8 cellular contexts compared by ENCODE assay signal in the genomic region with DNA sequence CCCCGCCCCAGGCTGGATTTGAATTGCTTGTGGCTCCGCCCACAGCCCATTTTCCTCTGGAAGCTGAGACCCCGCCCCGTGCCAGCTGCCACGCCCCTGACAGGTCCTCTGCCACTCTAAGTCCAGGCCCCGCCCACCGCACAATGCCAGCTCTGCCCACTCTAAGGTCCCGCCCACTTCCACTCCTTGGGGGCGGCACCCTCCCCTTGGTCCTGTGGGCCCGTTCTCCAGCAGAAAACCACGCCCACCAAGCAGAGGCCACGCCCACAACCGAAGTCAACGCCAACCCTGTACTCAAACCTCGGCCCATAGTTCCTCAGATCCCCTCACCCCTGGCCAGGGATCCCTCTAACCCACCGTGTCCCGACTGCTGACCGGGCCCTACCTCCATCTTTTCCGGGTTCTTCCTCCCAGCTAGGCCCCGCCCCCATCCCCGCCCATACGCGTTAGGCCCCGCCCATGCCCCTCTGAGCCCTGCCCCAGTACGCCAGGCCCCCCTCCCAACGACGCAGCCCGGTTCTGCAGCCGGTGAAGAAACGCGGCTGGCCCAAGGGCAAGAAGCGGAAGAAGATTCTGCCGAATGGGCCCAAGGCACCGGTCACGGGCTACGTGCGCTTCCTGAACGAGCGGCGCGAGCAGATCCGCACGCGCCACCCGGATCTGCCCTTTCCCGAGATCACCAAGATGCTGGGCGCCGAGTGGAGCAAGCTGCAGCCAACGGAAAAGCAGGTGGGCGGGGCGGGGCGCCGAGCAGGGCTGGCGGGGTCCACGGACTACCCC. TPM values are rescaled to one million over a fixed set of nuclear protein-coding genes. Genes with fewer than 3 reads are reported as not detected.
A peak's percentile ranks its signal among the peaks of the same experiment; 100 is the strongest.
DNase-seq lines count a peak whose midpoint lies in the region; ATAC-seq and TF ChIP-seq lines count a peak whose summit lies in the region.

No MANE protein-coding gene starts in this region.

- peak overlapping the region; percentile 91 for H3K4me2 ChIP-seq in GM23338

- H3K36me3 Mint-ChIP-seq in GM23338 (ENCODE audit: low read depth), result peaks cover 12% of the 10 kb centered on the region

- CTCF ChIA-PET in AG04449 (lab: Yijun Ruan, JAX), result interaction anchor here (0.6 to 2.5 kb wide), 2 partner anchors 29 to 496 kb away, joined by 3 to 12 read pairs; no protein-coding TSS in a partner anchor

- H2AFZ ChIP-seq in GM23338, result no peak overlapping the region

- TF ChIP-seq CTCF in AG04449 (IDR thresholded peaks at IDR 0.05; ENCODE audit: insufficient read depth, low read length, missing control alignments), result no peak
- TF ChIP-seq CTCF in GM23338 (conservative IDR thresholded peaks at IDR 0.05; ENCODE audit: low read depth in 2 of 2), result no peak
- no peak for TF ChIP-seq CTCF in kidney epithelial cell (IDR thresholded peaks at IDR 0.05; ENCODE audit: insufficient read depth, low read length, poor library complexity, severe bottlenecking)

- POLR2A ChIA-PET in AG04449 (lab: Yijun Ruan, JAX), result no interaction called here

- DNase-seq in AG04449 (ENCODE audit: low read depth, low spot score), result peak; percentile 51
- DNase-seq in GM23338 (ENCODE audit: low spot score), result peak; percentile 100
- DNase-seq in NCI-H345 (lab: John Stamatoyannopoulos, UW), result peak; percentile 95
- peak; percentile 69 to 89 for DNase-seq in activated CD4-positive, alpha-beta T cell treated with anti-CD3 and anti-CD28 coated beads for 24 hours (ENCODE audit: low read depth in 2 of 2)
- DNase-seq in cerebellar cortex (ENCODE audit: low spot score), result peak; percentile 89
- peak; percentile 80 for DNase-seq in kidney epithelial cell (ENCODE audit: low read depth)
- peak; percentile 89 to 97 (median 91) for DNase-seq in stimulated activated CD4-positive, alpha-beta T cell treated with anti-CD3 and anti-CD28 coated beads, Interleukin-12 subunit alpha, Interleukin-12 subunit beta, amount 100 ng/mL, for 48 hours (ENCODE audit: low read depth in 2 of 3, low spot score in 1 of 3)

- H3F3A ChIP-seq in GM23338 (replicated peaks; ENCODE audit: low read depth), result peaks cover 11% of the 10 kb centered on the region

- H3K4me3 Mint-ChIP-seq in GM23338, result peak overlapping the region; percentile 77

- peak; percentile 5 for ATAC-seq in GM23338
- no peak for ATAC-seq in HG03342 (IDR thresholded peaks at IDR 0.05; ENCODE audit: unreplicated experiment)

- H3K27ac ChIP-seq in GM23338 (ENCODE audit: low read depth), result no peak overlapping the region; the same call in 1 of the 2 replicates

- peaks cover 19% of the 10 kb centered on the region for H3K4me1 ChIP-seq in GM23338 (ENCODE audit: insufficient read depth)

- H3K27me3 Mint-ChIP-seq in GM23338 (ENCODE audit: insufficient read depth, low read depth, poor library complexity), result peaks cover 33% of the 10 kb centered on the region

- H3K9me3 Mint-ChIP-seq in GM23338, result no peaks in the 10 kb centered on the region

- H3K4me3 ChIP-seq in AG04449 (ENCODE audit: low read depth, low read length), result peak overlapping the region; percentile 82
- peak overlapping the region; percentile 92 for H3K4me3 ChIP-seq in GM23338
- peak overlapping the region; percentile 77 for H3K4me3 ChIP-seq in kidney epithelial cell (ENCODE audit: low read depth, low read length)

- H3K27ac Mint-ChIP-seq in GM23338, result peak overlapping the region; percentile 88

- no peaks in the 10 kb centered on the region for H3K9me2 ChIP-seq in GM23338 (ENCODE audit: insufficient read depth)

- no peaks in the 10 kb centered on the region for H3K79me2 ChIP-seq in GM23338 (replicated peaks; ENCODE audit: insufficient read depth)

- H4K20me1 ChIP-seq in GM23338 (replicated peaks; ENCODE audit: insufficient read depth), result peaks cover 6% of the 10 kb centered on the region

- H3K27me3 ChIP-seq in GM23338 (ENCODE audit: insufficient read depth), result no peaks in the 10 kb centered on the region
- H3K27me3 ChIP-seq in kidney epithelial cell (ENCODE audit: control insufficient read depth, insufficient read depth, low read length), result no peaks in the 10 kb centered on the region

- H3K4me1 Mint-ChIP-seq in GM23338, result peaks cover 16% of the 10 kb centered on the region

- no peaks in the 10 kb centered on the region for H3K36me3 ChIP-seq in GM23338 (ENCODE audit: insufficient read depth)
- no peaks in the 10 kb centered on the region for H3K36me3 ChIP-seq in kidney epithelial cell (ENCODE audit: control insufficient read depth, insufficient read depth, low read length)

TF ChIP-seq in GM23338, 12 proteins besides CTCF, POLR2A, EP300 and RAD21:
- TF ChIP-seq, protein P1, sequence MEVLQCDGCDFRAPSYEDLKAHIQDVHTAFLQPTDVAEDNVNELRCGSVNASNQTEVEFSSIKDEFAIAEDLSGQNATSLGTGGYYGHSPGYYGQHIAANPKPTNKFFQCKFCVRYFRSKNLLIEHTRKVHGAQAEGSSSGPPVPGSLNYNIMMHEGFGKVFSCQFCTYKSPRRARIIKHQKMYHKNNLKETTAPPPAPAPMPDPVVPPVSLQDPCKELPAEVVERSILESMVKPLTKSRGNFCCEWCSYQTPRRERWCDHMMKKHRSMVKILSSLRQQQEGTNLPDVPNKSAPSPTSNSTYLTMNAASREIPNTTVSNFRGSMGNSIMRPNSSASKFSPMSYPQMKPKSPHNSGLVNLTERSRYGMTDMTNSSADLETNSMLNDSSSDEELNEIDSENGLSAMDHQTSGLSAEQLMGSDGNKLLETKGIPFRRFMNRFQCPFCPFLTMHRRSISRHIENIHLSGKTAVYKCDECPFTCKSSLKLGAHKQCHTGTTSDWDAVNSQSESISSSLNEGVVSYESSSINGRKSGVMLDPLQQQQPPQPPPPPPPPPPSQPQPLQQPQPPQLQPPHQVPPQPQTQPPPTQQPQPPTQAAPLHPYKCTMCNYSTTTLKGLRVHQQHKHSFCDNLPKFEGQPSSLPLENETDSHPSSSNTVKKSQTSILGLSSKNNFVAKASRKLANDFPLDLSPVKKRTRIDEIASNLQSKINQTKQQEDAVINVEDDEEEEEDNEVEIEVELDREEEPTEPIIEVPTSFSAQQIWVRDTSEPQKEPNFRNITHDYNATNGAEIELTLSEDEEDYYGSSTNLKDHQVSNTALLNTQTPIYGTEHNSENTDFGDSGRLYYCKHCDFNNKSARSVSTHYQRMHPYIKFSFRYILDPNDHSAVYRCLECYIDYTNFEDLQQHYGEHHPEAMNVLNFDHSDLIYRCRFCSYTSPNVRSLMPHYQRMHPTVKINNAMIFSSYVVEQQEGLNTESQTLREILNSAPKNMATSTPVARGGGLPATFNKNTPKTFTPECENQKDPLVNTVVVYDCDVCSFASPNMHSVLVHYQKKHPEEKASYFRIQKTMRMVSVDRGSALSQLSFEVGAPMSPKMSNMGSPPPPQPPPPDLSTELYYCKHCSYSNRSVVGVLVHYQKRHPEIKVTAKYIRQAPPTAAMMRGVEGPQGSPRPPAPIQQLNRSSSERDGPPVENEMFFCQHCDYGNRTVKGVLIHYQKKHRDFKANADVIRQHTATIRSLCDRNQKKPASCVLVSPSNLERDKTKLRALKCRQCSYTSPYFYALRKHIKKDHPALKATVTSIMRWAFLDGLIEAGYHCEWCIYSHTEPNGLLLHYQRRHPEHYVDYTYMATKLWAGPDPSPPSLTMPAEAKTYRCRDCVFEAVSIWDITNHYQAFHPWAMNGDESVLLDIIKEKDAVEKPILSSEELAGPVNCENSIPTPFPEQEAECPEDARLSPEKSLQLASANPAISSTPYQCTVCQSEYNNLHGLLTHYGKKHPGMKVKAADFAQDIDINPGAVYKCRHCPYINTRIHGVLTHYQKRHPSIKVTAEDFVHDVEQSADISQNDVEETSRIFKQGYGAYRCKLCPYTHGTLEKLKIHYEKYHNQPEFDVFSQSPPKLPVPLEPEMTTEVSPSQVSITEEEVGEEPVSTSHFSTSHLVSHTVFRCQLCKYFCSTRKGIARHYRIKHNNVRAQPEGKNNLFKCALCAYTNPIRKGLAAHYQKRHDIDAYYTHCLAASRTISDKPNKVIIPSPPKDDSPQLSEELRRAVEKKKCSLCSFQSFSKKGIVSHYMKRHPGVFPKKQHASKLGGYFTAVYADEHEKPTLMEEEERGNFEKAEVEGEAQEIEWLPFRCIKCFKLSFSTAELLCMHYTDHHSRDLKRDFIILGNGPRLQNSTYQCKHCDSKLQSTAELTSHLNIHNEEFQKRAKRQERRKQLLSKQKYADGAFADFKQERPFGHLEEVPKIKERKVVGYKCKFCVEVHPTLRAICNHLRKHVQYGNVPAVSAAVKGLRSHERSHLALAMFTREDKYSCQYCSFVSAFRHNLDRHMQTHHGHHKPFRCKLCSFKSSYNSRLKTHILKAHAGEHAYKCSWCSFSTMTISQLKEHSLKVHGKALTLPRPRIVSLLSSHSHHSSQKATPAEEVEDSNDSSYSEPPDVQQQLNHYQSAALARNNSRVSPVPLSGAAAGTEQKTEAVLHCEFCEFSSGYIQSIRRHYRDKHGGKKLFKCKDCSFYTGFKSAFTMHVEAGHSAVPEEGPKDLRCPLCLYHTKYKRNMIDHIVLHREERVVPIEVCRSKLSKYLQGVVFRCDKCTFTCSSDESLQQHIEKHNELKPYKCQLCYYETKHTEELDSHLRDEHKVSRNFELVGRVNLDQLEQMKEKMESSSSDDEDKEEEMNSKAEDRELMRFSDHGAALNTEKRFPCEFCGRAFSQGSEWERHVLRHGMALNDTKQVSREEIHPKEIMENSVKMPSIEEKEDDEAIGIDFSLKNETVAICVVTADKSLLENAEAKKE (CRISPR knock-in tag; IDR thresholded peaks at IDR 0.05), result no peak
- TF ChIP-seq ZNF331 (CRISPR knock-in tag; IDR thresholded peaks at IDR 0.05; ENCODE audit: low read depth) (no peak), ZNF114 (CRISPR knock-in tag; IDR thresholded peaks at IDR 0.05) (no peak), EZH2phosphoT487 (IDR thresholded peaks at IDR 0.05; ENCODE audit: unreplicated experiment) (no peak), POLR2AphosphoS5 (IDR thresholded peaks at IDR 0.05; ENCODE audit: low read depth) (0 out of 2 replicates have a peak, but pooled peaks have one; percentile 35), JUNB (IDR thresholded peaks at IDR 0.05; ENCODE audit: unreplicated experiment) (no peak)

RNA-seq across cellular contexts. Expression of a gene that starts 1.3 kb away (rescaled TPM):
- total RNA-seq in GM23338 (2014; rRNA removed; shearing (Covaris generic)), result 107 and 130 TPM in 2 replicates
- polyA plus RNA-seq in GM23338 (2016; fragmentation: Nextera tagmentation; extraction: Ambion mirVana), result 74.1 and 77.8 TPM in 2 replicates
- 77.8 and 84.5 TPM in 2 replicates for total RNA-seq in kidney epithelial cell

RNA-seq across cellular contexts. Expression of a gene that starts 11.2 kb away (rescaled TPM):
- 0.59 and 1.6 TPM in 2 replicates for total RNA-seq in GM23338 (2014; rRNA removed; shearing (Covaris generic))
- 0.26 and 0.48 TPM in 2 replicates for polyA plus RNA-seq in GM23338 (2016; fragmentation: Nextera tagmentation; extraction: Ambion mirVana)
- 0.21 TPM in 1 of 2 replicates, not detected in the other for total RNA-seq in kidney epithelial cell

RNA-seq across cellular contexts. Expression of a gene that starts 16.7 kb away (rescaled TPM):
- total RNA-seq in GM23338 (2014; rRNA removed; shearing (Covaris generic)), result 75.5 and 91.1 TPM in 2 replicates
- polyA plus RNA-seq in GM23338 (2016; fragmentation: Nextera tagmentation; extraction: Ambion mirVana), result 35.3 and 36.1 TPM in 2 replicates
- total RNA-seq in kidney epithelial cell, result 154 and 222 TPM in 2 replicates

RNA-seq across cellular contexts. Expression of a gene that starts 32.6 kb away (rescaled TPM):
- total RNA-seq in GM23338 (2014; rRNA removed; shearing (Covaris generic)), result 0.73 and 0.82 TPM in 2 replicates
- polyA plus RNA-seq in GM23338 (2016; fragmentation: Nextera tagmentation; extraction: Ambion mirVana), result 0.42 and 0.47 TPM in 2 replicates
- 0.04 and 0.21 TPM in 2 replicates for total RNA-seq in kidney epithelial cell

RNA-seq across cellular contexts. Expression of a gene that starts 35.1 kb away (rescaled TPM):
- not detected in 2 replicates for total RNA-seq in GM23338 (2014; rRNA removed; shearing (Covaris generic))
- 0.50 TPM in 1 of 2 replicates, not detected in the other for polyA plus RNA-seq in GM23338 (2016; fragmentation: Nextera tagmentation; extraction: Ambion mirVana)
- not detected in 2 replicates for total RNA-seq in kidney epithelial cell
